ENCODE assay signal across 15 cellular contexts in genomic region chr15:83935774-83936173, GRCh38.
A peak's percentile ranks its signal among the peaks of the same experiment; 100 is the strongest.
DNase-seq lines count a peak whose midpoint lies in the region; ATAC-seq and FAIRE-seq lines count a peak whose summit lies in the region.
"Had no signal": no experiment of that assay in that cellular context is flagged by ENCODE, and none has a peak within 500 bp of the region (broad histone marks: within the 10 kb centered on the region; RNA-seq: fewer than 3 reads in every experiment).

No MANE protein-coding gene starts in this region.

- H3K4me1 ChIP-seq in small intestine (ENCODE audit: control insufficient read depth in 2 of 2, insufficient read depth in 1 of 2, low read depth in 1 of 2, low read length in 1 of 2) (no peaks in the 10 kb centered on the region), mesenchymal stem cell (ENCODE audit: control insufficient read depth, insufficient read depth, low read depth, low read length) (no peaks in the 10 kb centered on the region)
- H3K4me1 ChIP-seq: BLaER1, HAP-1 had no signal

- H3K4me2 ChIP-seq in mesenchymal stem cell (ENCODE audit: low read length, poor library complexity, severe bottlenecking) = no peak overlapping the region
- H3K4me2 ChIP-seq: BLaER1 had no signal

- peak; percentile 45 for FAIRE-seq in G401.6 (lab: Jason Lieb, UNC)
- FAIRE-seq in TTC549 (lab: Jason Lieb, UNC) = peak; percentile 7
- FAIRE-seq in frontal cortex (lab: Jason Lieb, UNC) = peak; percentile 59
- peak; percentile 49 for FAIRE-seq in small intestine (lab: Jason Lieb, UNC)
- FAIRE-seq: GM12878 had no signal

- H2AFZ ChIP-seq in mesenchymal stem cell (ENCODE audit: low read depth, low read length) = no peak overlapping the region

- H3K4me1 Mint-ChIP-seq in stimulated activated naive CD8-positive, alpha-beta T cell treated with anti-CD3 and anti-CD28 coated beads, Interleukin-15, amount 100 ng/mL, for 72 hours = no peaks in the 10 kb centered on the region
- H3K4me1 Mint-ChIP-seq: CD14-positive monocyte; CD4-positive, alpha-beta memory T cell had no signal

- H3K27ac ChIP-seq in small intestine (ENCODE audit: low read depth in 1 of 2, low read length in 1 of 2) = no peak overlapping the region
- H3K27ac ChIP-seq in mesenchymal stem cell (ENCODE audit: low read length, poor library complexity, severe bottlenecking) = no peak overlapping the region
- H3K27ac ChIP-seq: BLaER1 had no signal

- no peak for ATAC-seq in stimulated activated naive CD8-positive, alpha-beta T cell treated with anti-CD3 and anti-CD28 coated beads, Interleukin-15, amount 100 ng/mL, for 72 hours
- ATAC-seq: GM12878 had no signal

- H3K4me3 Mint-ChIP-seq in stimulated activated naive CD8-positive, alpha-beta T cell treated with anti-CD3 and anti-CD28 coated beads, Interleukin-15, amount 100 ng/mL, for 72 hours = no peak overlapping the region
- H3K4me3 Mint-ChIP-seq: CD14-positive monocyte; CD4-positive, alpha-beta memory T cell had no signal

- no peak overlapping the region for H3K14ac ChIP-seq in mesenchymal stem cell (ENCODE audit: low read length in 2 of 2)

- H3K27ac Mint-ChIP-seq in stimulated activated naive CD8-positive, alpha-beta T cell treated with anti-CD3 and anti-CD28 coated beads, Interleukin-15, amount 100 ng/mL, for 72 hours = no peak overlapping the region
- H3K27ac Mint-ChIP-seq: CD14-positive monocyte; CD4-positive, alpha-beta memory T cell had no signal

- no peak overlapping the region for H3K4ac ChIP-seq in mesenchymal stem cell (ENCODE audit: low read depth in 1 of 2, low read length in 2 of 2)

- no peak overlapping the region for H3K23ac ChIP-seq in mesenchymal stem cell (ENCODE audit: low read length in 2 of 2)

- peaks cover 0 to 3% of the 10 kb centered on the region in 2 donors for H3K9me3 Mint-ChIP-seq in stimulated activated naive CD8-positive, alpha-beta T cell treated with anti-CD3 and anti-CD28 coated beads, Interleukin-15, amount 100 ng/mL, for 72 hours

- no peaks in the 10 kb centered on the region for H3K79me1 ChIP-seq in mesenchymal stem cell (replicated peaks; ENCODE audit: low read length, poor library complexity, severe bottlenecking)

- no peak overlapping the region for H4K8ac ChIP-seq in mesenchymal stem cell (ENCODE audit: low read length)

- no peak overlapping the region for H2BK15ac ChIP-seq in mesenchymal stem cell (ENCODE audit: low read depth, poor library complexity, severe bottlenecking)

- no peaks in the 10 kb centered on the region for H3K36me3 ChIP-seq in small intestine (ENCODE audit: control insufficient read depth in 2 of 2, insufficient read depth in 2 of 2, low read length in 2 of 2)
- H3K36me3 ChIP-seq in mesenchymal stem cell (ENCODE audit: control insufficient read depth in 1 of 2, insufficient read depth in 2 of 2, low read depth in 1 of 2, low read length in 2 of 2) = no peaks in the 10 kb centered on the region
- H3K36me3 ChIP-seq in H7 (replicated peaks; ENCODE audit: control insufficient read depth, insufficient read depth, low read length) = no peaks in the 10 kb centered on the region
- H3K36me3 ChIP-seq: BLaER1, HAP-1 had no signal

- H3K9me3 ChIP-seq in small intestine (ENCODE audit: control insufficient read depth, low read depth) = no peaks in the 10 kb centered on the region
- peaks cover 13% of the 10 kb centered on the region for H3K9me3 ChIP-seq in mesenchymal stem cell (ENCODE audit: control insufficient read depth, low read length)
- H3K9me3 ChIP-seq: HAP-1 had no signal

- 83 to 97% (median 87%) methylated on average over 1 of the region's 1 CpG for WGBS in small intestine, 3 donors
- WGBS in mesenchymal stem cell = no CpG with 5 or more reads among the region's 1 CpG

- H2BK120ac ChIP-seq in mesenchymal stem cell (ENCODE audit: low read depth, low read length) = no peak overlapping the region

- peaks cover 11% of the 10 kb centered on the region for H3K27me3 Mint-ChIP-seq in stimulated activated naive CD8-positive, alpha-beta T cell treated with anti-CD3 and anti-CD28 coated beads, Interleukin-15, amount 100 ng/mL, for 72 hours

- H2AK5ac ChIP-seq in mesenchymal stem cell (ENCODE audit: low read length, severe bottlenecking) = no peak overlapping the region

- H3K27me3 ChIP-seq in small intestine (ENCODE audit: control insufficient read depth in 2 of 2, insufficient read depth in 2 of 2, low read length in 2 of 2) = no peaks in the 10 kb centered on the region
- no peaks in the 10 kb centered on the region for H3K27me3 ChIP-seq in mesenchymal stem cell (ENCODE audit: control insufficient read depth in 1 of 2, insufficient read depth in 1 of 2, low read length in 2 of 2)
- H3K27me3 ChIP-seq in H7 (ENCODE audit: control insufficient read depth, insufficient read depth, low read length) = no peaks in the 10 kb centered on the region
- H3K27me3 ChIP-seq: BLaER1 had no signal

- no peak for DNase-seq in frontal cortex (ENCODE audit: low spot score in 2 of 2)
- no peak for DNase-seq in small intestine
- no peak for DNase-seq in stimulated activated naive CD8-positive, alpha-beta T cell treated with anti-CD3 and anti-CD28 coated beads, Interleukin-15, amount 100 ng/mL, for 72 hours
- no peak for DNase-seq in mesenchymal stem cell
- no peak for DNase-seq in H7
- DNase-seq: Calu3; CD4-positive, alpha-beta memory T cell; DMS79 treated with DMSO at 0.1 percent for 48 hours; GOT3 had no signal

- H3K4me3 ChIP-seq in small intestine (ENCODE audit: low read depth in 1 of 2, low read length in 2 of 2) (no peak overlapping the region), mesenchymal stem cell (ENCODE audit: insufficient read depth in 1 of 2, low read depth in 1 of 2, low read length in 2 of 2) (no peak overlapping the region), H7 (ENCODE audit: insufficient read depth, low read depth, low read length) (no peak overlapping the region)
- H3K4me3 ChIP-seq: BLaER1, GM12878, HAP-1 had no signal

- no peak overlapping the region for H3K18ac ChIP-seq in mesenchymal stem cell (ENCODE audit: low read depth in 1 of 2, low read length in 2 of 2)

- H2BK5ac ChIP-seq in mesenchymal stem cell (ENCODE audit: low read depth, low read length, poor library complexity, severe bottlenecking) = no peak overlapping the region

- H4K91ac ChIP-seq in mesenchymal stem cell (ENCODE audit: low read length) = no peak overlapping the region

- H3K9ac ChIP-seq in mesenchymal stem cell (ENCODE audit: low read length) = no peak overlapping the region
- H3K9ac ChIP-seq: BLaER1 had no signal

- H2BK12ac ChIP-seq in mesenchymal stem cell (ENCODE audit: low read length in 2 of 2) = no peak overlapping the region
